ENCODE assay signal across 1 cellular context in genomic region chr12:47832263-47832933, GRCh38.
TF ChIP-seq lines count a peak whose summit lies in the region.

No MANE protein-coding gene starts in this region.

TF ChIP-seq in SK-N-SH, 30 proteins besides CTCF, POLR2A, EP300 and RAD21 (continued from another document):
- no peak for TF ChIP-seq ZBTB33 (IDR thresholded peaks at IDR 0.05; ENCODE audit: borderline replicate concordance, low read depth)
- no peak for TF ChIP-seq YY1 (IDR thresholded peaks at IDR 0.05; ENCODE audit: low read depth)
- no peak for TF ChIP-seq ELF1 (IDR thresholded peaks at IDR 0.05)
- no peak for TF ChIP-seq FOXM1 (IDR thresholded peaks at IDR 0.05; ENCODE audit: low read depth)
- TF ChIP-seq NFIC (IDR thresholded peaks at IDR 0.05; ENCODE audit: borderline replicate concordance), result no peak
- no peak for TF ChIP-seq RXRA (IDR thresholded peaks at IDR 0.05; ENCODE audit: borderline replicate concordance, low read depth)
- TF ChIP-seq TEAD4 (IDR thresholded peaks at IDR 0.05; ENCODE audit: borderline replicate concordance, insufficient read depth), result no peak
- no peak for TF ChIP-seq POLR2AphosphoS5 (IDR thresholded peaks at IDR 0.05; ENCODE audit: low read depth, low read length)
- TF ChIP-seq RFX5 (IDR thresholded peaks at IDR 0.05; ENCODE audit: low read length), result no peak
